Comparison of ENCODE assay signal across 1 cellular context in genomic region chr20:34704177-34705007, GRCh38.
TF ChIP-seq lines count a peak whose summit lies in the region.

TP53INP2 (plus strand) TSS chr20:34704344; CDS start chr20:34708740, 4,396 bp downstream.

TF ChIP-seq in HEK293, 187 proteins besides CTCF, POLR2A, EP300 and RAD21 (continued from another document):
- peak; percentile 49 for TF ChIP-seq SP3 (tag by site-specific recombination; IDR thresholded peaks at IDR 0.05)
- peak; percentile 69 for TF ChIP-seq GLIS2 (tag by site-specific recombination; IDR thresholded peaks at IDR 0.05)
- 0 out of 2 replicates have a peak, but pooled peaks have one; percentile 9 for TF ChIP-seq KLF17 (tag by site-specific recombination; IDR thresholded peaks at IDR 0.05)
- TF ChIP-seq ZNF664 (tag by site-specific recombination; IDR thresholded peaks at IDR 0.05): no peak
- peak; percentile 81 for TF ChIP-seq ZNF146 (tag by site-specific recombination; IDR thresholded peaks at IDR 0.05)
- TF ChIP-seq ZNF677 (tag by site-specific recombination; IDR thresholded peaks at IDR 0.05): 0 out of 2 replicates have a peak, but pooled peaks have one; percentile 22
- peak; percentile 83 for TF ChIP-seq ZBTB21 (tag by site-specific recombination; IDR thresholded peaks at IDR 0.05)
- TF ChIP-seq ZNF140 (tag by site-specific recombination; IDR thresholded peaks at IDR 0.05): no peak
- TF ChIP-seq ZFP69B (tag by site-specific recombination; IDR thresholded peaks at IDR 0.05): 0 out of 2 replicates have a peak, but pooled peaks have one; percentile 8
- peak; percentile 39; the same call in 1 of the 2 replicates for TF ChIP-seq ZEB2 (tag by site-specific recombination; IDR thresholded peaks at IDR 0.05)
- peak; percentile 52 for TF ChIP-seq ZBTB26 (tag by site-specific recombination; optimal IDR thresholded peaks at IDR 0.05)
- no peak for TF ChIP-seq GLI4 (tag by site-specific recombination; IDR thresholded peaks at IDR 0.05)
- TF ChIP-seq KLF1 (tag by site-specific recombination; IDR thresholded peaks at IDR 0.05): peak; percentile 51
- TF ChIP-seq ZNF311 (tag by site-specific recombination; IDR thresholded peaks at IDR 0.05; ENCODE audit: borderline replicate concordance): no peak
- TF ChIP-seq ZNF692 (tag by site-specific recombination; IDR thresholded peaks at IDR 0.05): 0 out of 2 replicates have a peak, but pooled peaks have one; percentile 19
- no peak for TF ChIP-seq ZNF18 (tag by site-specific recombination; IDR thresholded peaks at IDR 0.05)
- TF ChIP-seq SP2 (tag by site-specific recombination; IDR thresholded peaks at IDR 0.05): peak; percentile 63
- 0 out of 2 replicates have a peak, but pooled peaks have one; percentile 5 for TF ChIP-seq ZNF404 (tag by site-specific recombination; IDR thresholded peaks at IDR 0.05)
- TF ChIP-seq GLIS1 (tag by site-specific recombination; IDR thresholded peaks at IDR 0.05): peak; percentile 25; the same call in 1 of the 2 replicates
- TF ChIP-seq ZNF561 (tag by site-specific recombination; IDR thresholded peaks at IDR 0.05; ENCODE audit: borderline replicate concordance): peak; percentile 38; the same call in 1 of the 2 replicates
- TF ChIP-seq ZNF341 (tag by site-specific recombination; IDR thresholded peaks at IDR 0.05; ENCODE audit: low read depth): peak; percentile 70
- TF ChIP-seq ZNF488 (tag by site-specific recombination; IDR thresholded peaks at IDR 0.05): no peak
- peak; percentile 33; the same call in 1 of the 2 replicates for TF ChIP-seq ZBTB10 (tag by site-specific recombination; IDR thresholded peaks at IDR 0.05)
- peak; percentile 97 for TF ChIP-seq ATF2 (tag by site-specific recombination; IDR thresholded peaks at IDR 0.05; ENCODE audit: low read depth)
- 0 out of 2 replicates have a peak, but pooled peaks have one; percentile 64 for TF ChIP-seq ZSCAN23 (tag by site-specific recombination; IDR thresholded peaks at IDR 0.05)
- no peak for TF ChIP-seq ZNF16 (tag by site-specific recombination; IDR thresholded peaks at IDR 0.05; ENCODE audit: low read depth)
- 0 out of 2 replicates have a peak, but pooled peaks have one; percentile 30 for TF ChIP-seq KLF8 (tag by site-specific recombination; IDR thresholded peaks at IDR 0.05)
- TF ChIP-seq PATZ1 (tag by site-specific recombination; IDR thresholded peaks at IDR 0.05): peak; percentile 28
- no peak; the same call in 1 of the 2 replicates for TF ChIP-seq ZNF398 (tag by site-specific recombination; IDR thresholded peaks at IDR 0.05)
- no peak for TF ChIP-seq ZNF362 (tag by site-specific recombination; IDR thresholded peaks at IDR 0.05)
- TF ChIP-seq TCF7L2 (IDR thresholded peaks at IDR 0.05; ENCODE audit: borderline replicate concordance, low read depth, low read length): 0 out of 2 replicates have a peak, but pooled peaks have one; percentile 44
- TF ChIP-seq SP7 (tag by site-specific recombination; IDR thresholded peaks at IDR 0.05): no peak; the same call in 1 of the 2 replicates
- no peak for TF ChIP-seq ZNF248 (tag by site-specific recombination; IDR thresholded peaks at IDR 0.05)
- peak; percentile 97 for TF ChIP-seq ZNF629 (tag by site-specific recombination; IDR thresholded peaks at IDR 0.05)
- no peak for TF ChIP-seq ZNF391 (tag by site-specific recombination; IDR thresholded peaks at IDR 0.05; ENCODE audit: borderline replicate concordance, low read depth)
- no peak for TF ChIP-seq ZNF292 (tag by site-specific recombination; IDR thresholded peaks at IDR 0.05; ENCODE audit: borderline replicate concordance, low read depth)
- no peak for TF ChIP-seq ZNF785 (tag by site-specific recombination; IDR thresholded peaks at IDR 0.05)
